14 cellular contexts compared by ENCODE assay signal in genomic region chr12:76274699-76275098, GRCh38.
DNase-seq lines count a peak whose midpoint lies in the region; ATAC-seq and TF ChIP-seq lines count a peak whose summit lies in the region.
"Had no signal": no experiment of that assay in that cellular context is flagged by ENCODE, and none has a peak within 500 bp of the region (broad histone marks: within the 10 kb centered on the region; RNA-seq: fewer than 3 reads in every experiment).

No MANE protein-coding gene starts in this region.

- H3K9me3 Mint-ChIP-seq in activated naive CD4-positive, alpha-beta T cell treated with anti-CD3 and anti-CD28 coated beads, Interleukin-2, amount 50 U/mL, for 72 hours, result peaks cover 0 to 3% of the 10 kb centered on the region in 2 donors
- H3K9me3 Mint-ChIP-seq: CD8-positive, alpha-beta T cell had no signal

- ATAC-seq in activated naive CD4-positive, alpha-beta T cell treated with anti-CD3 and anti-CD28 coated beads, Interleukin-2, amount 50 U/mL, for 72 hours, result peak; percentile 91 to 97
- ATAC-seq in foreskin keratinocyte (no peak), Right ventricle myocardium superior (ENCODE audit: poor library complexity) (no peak)
- ATAC-seq: CD8-positive, alpha-beta T cell had no signal

- H3K27me3 ChIP-seq in foreskin keratinocyte, result no peaks in the 10 kb centered on the region
- H3K27me3 ChIP-seq: esophagus squamous epithelium, right atrium auricular region had no signal

- H3K4me1 ChIP-seq in foreskin keratinocyte, result peaks cover 17% of the 10 kb centered on the region
- H3K4me1 ChIP-seq: esophagus squamous epithelium had no signal

- H3K27ac Mint-ChIP-seq in activated naive CD4-positive, alpha-beta T cell treated with anti-CD3 and anti-CD28 coated beads, Interleukin-2, amount 50 U/mL, for 72 hours, result peak overlapping the region; percentile 76 to 84
- H3K27ac Mint-ChIP-seq: CD8-positive, alpha-beta T cell had no signal

- intact Hi-C loops in Right ventricle myocardium superior (cut with DNase I), result no loop called here

- DNase-seq in AG08396 (ENCODE audit: low spot score), result peak; percentile 40
- DNase-seq in GM04503 (ENCODE audit: low read depth), result peak; percentile 26
- peak in 1 of 2 donors; percentile 50 for DNase-seq in activated naive CD4-positive, alpha-beta T cell treated with anti-CD3 and anti-CD28 coated beads, Interleukin-2, amount 50 U/mL, for 72 hours (ENCODE audit: low spot score in 2 of 2)
- DNase-seq in foreskin melanocyte, result peak; percentile 57
- no peak for DNase-seq in foreskin keratinocyte
- no peak for DNase-seq in germinal center (ENCODE audit: low spot score)
- DNase-seq in NCI-H526 treated with DMSO at 0.1 percent for 48 hours (lab: John Stamatoyannopoulos, UW), result no peak
- DNase-seq in Right ventricle myocardium superior, result no peak
- DNase-seq: activated CD8-positive, alpha-beta memory T cell treated with anti-CD3 and anti-CD28 coated beads for 24 hours; caudate nucleus; CD8-positive, alpha-beta T cell; esophagus squamous epithelium; NCI-H187 treated with DMSO at 0.1 percent for 48 hours had no signal

- H3K36me3 Mint-ChIP-seq in activated naive CD4-positive, alpha-beta T cell treated with anti-CD3 and anti-CD28 coated beads, Interleukin-2, amount 50 U/mL, for 72 hours, result no peaks in the 10 kb centered on the region
- H3K36me3 Mint-ChIP-seq: CD8-positive, alpha-beta T cell had no signal

- H3K27ac ChIP-seq in foreskin keratinocyte, result no peak overlapping the region
- H3K27ac ChIP-seq: esophagus squamous epithelium, right atrium auricular region had no signal

- no peak for TF ChIP-seq CTCF in foreskin keratinocyte (conservative IDR thresholded peaks at IDR 0.05)

Comparison
In these comparisons a context has a peak if more than half of its experiments do, and no peak if none do; other contexts are left out.
1. DNase-seq: peak in AG08396 (single experiment), GM04503 (single experiment) and foreskin melanocyte (single experiment); none in foreskin keratinocyte (0 of 2), germinal center (single experiment), NCI-H526 treated with DMSO at 0.1 percent for 48 hours (single experiment) and Right ventricle myocardium superior (single experiment).
2. ATAC-seq: peak in activated naive CD4-positive, alpha-beta T cell treated with anti-CD3 and anti-CD28 coated beads, Interleukin-2, amount 50 U/mL, for 72 hours (2 of 2); none in foreskin keratinocyte (single experiment) and Right ventricle myocardium superior (single experiment).